In genomic region chr2:26477126-26477910, GRCh38 we compare ENCODE assay signal across 18 cellular contexts. TPM values are rescaled to one million over a fixed set of nuclear protein-coding genes. Genes with fewer than 3 reads are reported as not detected.
DNase-seq lines count a peak whose midpoint lies in the region; ATAC-seq, FAIRE-seq and TF ChIP-seq lines count a peak whose summit lies in the region.
"Had no signal": no experiment of that assay in that cellular context is flagged by ENCODE, and none has a peak within 500 bp of the region (broad histone marks: within the 10 kb centered on the region; RNA-seq: fewer than 3 reads in every experiment).

No MANE protein-coding gene starts in this region.

- no peak overlapping the region for H3K4me3 ChIP-seq in Panc1 (ENCODE audit: low read depth in 2 of 2, low read length in 2 of 2)
- H3K4me3 ChIP-seq in astrocyte (ENCODE audit: insufficient read depth, low read depth, low read length), result no peak overlapping the region
- H3K4me3 ChIP-seq: tibial nerve had no signal

- peaks cover 2% of the 10 kb centered on the region for H3K9me3 Mint-ChIP-seq in astrocyte (ENCODE audit: unreplicated experiment)

- in situ Hi-C loops in Panc1 (cut with HindIII; ENCODE audit: low pct_unique_long_range_greater_than_20kb, low sequenced_read_pairs), result no loop called here

- BruUV-seq in Panc1 (replicated peaks; lab: Mats Ljungman, UMichigan), result no TSS peak

- H3K4me3 Mint-ChIP-seq in astrocyte (ENCODE audit: unreplicated experiment), result no peak overlapping the region

- no peaks in the 10 kb centered on the region for H3K79me2 ChIP-seq in astrocyte (ENCODE audit: insufficient read depth, low read length)

- no peaks in the 10 kb centered on the region for H4K20me1 ChIP-seq in astrocyte (ENCODE audit: insufficient read depth, low read length)

- H3K36me3 ChIP-seq in Panc1 (ENCODE audit: control insufficient read depth, insufficient read depth, low read length) (no peaks in the 10 kb centered on the region), astrocyte (ENCODE audit: insufficient read depth, low read length) (no peaks in the 10 kb centered on the region)
- H3K36me3 ChIP-seq: tibial nerve had no signal

- H3K27me3 ChIP-seq in Panc1 (ENCODE audit: control insufficient read depth, insufficient read depth, low read length) (no peaks in the 10 kb centered on the region), astrocyte (ENCODE audit: insufficient read depth, low read length) (no peaks in the 10 kb centered on the region)
- H3K27me3 ChIP-seq: foreskin keratinocyte, tibial nerve had no signal

- H3K9me3 ChIP-seq in Panc1 (ENCODE audit: control insufficient read depth, insufficient read depth, low read depth, low read length) (no peaks in the 10 kb centered on the region), astrocyte (ENCODE audit: insufficient read depth, low read depth, low read length) (no peaks in the 10 kb centered on the region)
- H3K9me3 ChIP-seq: tibial nerve had no signal

- DNase-seq in activated CD4-positive, alpha-beta T cell treated with anti-CD3 and anti-CD28 coated beads for 48 hours, result peak; percentile 26
- DNase-seq in activated CD4-positive, alpha-beta T cell treated with anti-CD3 and anti-CD28 coated beads for 4 hours, result no peak
- DNase-seq in Panc1 (ENCODE audit: low read depth, low spot score), result no peak
- no peak for DNase-seq in astrocyte (ENCODE audit: low read depth)
- no peak for DNase-seq in sciatic nerve (ENCODE audit: low spot score)
- DNase-seq in NCI-H1436 treated with DMSO at 0.1 percent for 48 hours (lab: John Stamatoyannopoulos, UW), result no peak
- DNase-seq in NCI-H2107 (lab: John Stamatoyannopoulos, UW), result no peak
- DNase-seq: activated CD4-positive, CD25-positive, alpha-beta regulatory T cell treated with anti-CD3 and anti-CD28 coated beads, Interleukin-2, amount 50 U/mL, for 72 hours; DND-41; NCI-H526 treated with DMSO at 0.1 percent for 48 hours had no signal

- TF ChIP-seq CTCF in Panc1 (IDR thresholded peaks at IDR 0.05) (no peak), astrocyte (IDR thresholded peaks at IDR 0.05; ENCODE audit: insufficient read depth, low read depth, low read length) (no peak)

- no peak for FAIRE-seq in astrocyte (lab: Jason Lieb, UNC)

- H3K9ac ChIP-seq in astrocyte (ENCODE audit: low read length), result no peak overlapping the region

- ATAC-seq in Panc1 (peak; percentile 23; the same call in 1 of the 2 replicates), sciatic nerve (peak; percentile 27), GM19023 (IDR thresholded peaks at IDR 0.05; ENCODE audit: unreplicated experiment) (no peak)

- intact Hi-C loops in Panc1 (cut with micrococcal nuclease; ENCODE audit: unreplicated experiment) (no loop called here), sciatic nerve (cut with DNase I) (no loop called here)

- H3K4me2 ChIP-seq in astrocyte (ENCODE audit: low read length), result no peak overlapping the region

- no peaks in the 10 kb centered on the region for H3K4me1 Mint-ChIP-seq in astrocyte (ENCODE audit: low read depth, unreplicated experiment)

- H3K27me3 Mint-ChIP-seq in astrocyte (ENCODE audit: low read depth, unreplicated experiment), result peaks cover 9% of the 10 kb centered on the region

- no peak overlapping the region for H3K27ac ChIP-seq in Panc1 (ENCODE audit: low read length)
- no peak overlapping the region for H3K27ac ChIP-seq in astrocyte (ENCODE audit: low read depth, low read length)
- H3K27ac ChIP-seq: foreskin keratinocyte, tibial nerve had no signal

- H3K4me1 ChIP-seq in Panc1 (ENCODE audit: control insufficient read depth, insufficient read depth, low read length) (peaks cover 4% of the 10 kb centered on the region), astrocyte (ENCODE audit: insufficient read depth, low read length) (no peaks in the 10 kb centered on the region)
- H3K4me1 ChIP-seq: foreskin keratinocyte had no signal

- H3K27ac Mint-ChIP-seq in astrocyte (ENCODE audit: unreplicated experiment), result peak overlapping the region; percentile 26

- POLR2A ChIA-PET in Panc1 (lab: Charles Lee), result interaction anchor here (0.6 kb wide), 1 partner anchor 746 kb away, joined by 4 read pairs; no protein-coding TSS in a partner anchor

- H3K36me3 Mint-ChIP-seq in astrocyte (ENCODE audit: low read depth, unreplicated experiment), result no peaks in the 10 kb centered on the region

- H2AFZ ChIP-seq in astrocyte (ENCODE audit: low read depth, low read length), result no peak overlapping the region

- CTCF ChIA-PET in Panc1 (lab: Charles Lee), result no interaction called here

RNA-seq across cellular contexts. Expression of gene OTOF, which starts 0.6 kb away (rescaled TPM):
- total RNA-seq in Panc1 (2021; ENCODE audit: unreplicated experiment), result 0.41 TPM
- 0.39 TPM for polyA plus RNA-seq in Panc1 (2012; ENCODE audit: insufficient read length)
- not detected in 2 replicates for total RNA-seq in astrocyte
- total RNA-seq in sciatic nerve, result 0.13 TPM
- total RNA-seq: A673, foreskin keratinocyte, H4, HT-29, kidney epithelial cell had no signal
- polyA plus RNA-seq: foreskin keratinocyte, neural cell had no signal
